In genomic region chr17:40548982-40549680, GRCh38 we compare ENCODE assay signal across 9 cellular contexts. TPM values are rescaled to one million over a fixed set of nuclear protein-coding genes. Genes with fewer than 3 reads are reported as not detected.
DNase-seq lines count a peak whose midpoint lies in the region; ATAC-seq and TF ChIP-seq lines count a peak whose summit lies in the region.
"Had no signal": no experiment of that assay in that cellular context is flagged by ENCODE, and none has a peak within 500 bp of the region (broad histone marks: within the 10 kb centered on the region; RNA-seq: fewer than 3 reads in every experiment).

No MANE protein-coding gene starts in this region.

- peak overlapping the region; percentile 46 for H3K9ac ChIP-seq in smooth muscle cell (ENCODE audit: low read depth)

- intact Hi-C loops in activated T-helper 1 cell treated with anti-CD3 and anti-CD28 coated beads, Interleukin-12 subunit alpha, Interleukin-12 subunit beta, Interleukin-2, Interleukin-4 antibody, amounts not matched to agents 30 ng/mL and 10 ng/mL and 1 ng/mL, durations not matched to agents 14 hours and 24 hours and 36 hours (cut with micrococcal nuclease) = loop anchor here (1.0 kb wide), 1 partner anchor 8 kb away; no protein-coding TSS in a partner anchor
- intact Hi-C loops in left ventricle myocardium inferior (cut with micrococcal nuclease) = no loop called here

- 53% methylated on average over 9 of the region's 9 CpGs for WGBS in smooth muscle cell (ENCODE audit: low lambda C conversion rate)

- H3K27ac Mint-ChIP-seq in activated T-helper 1 cell treated with anti-CD3 and anti-CD28 coated beads, Interleukin-12 subunit alpha, Interleukin-12 subunit beta, Interleukin-2, Interleukin-4 antibody, amounts not matched to agents 30 ng/mL and 10 ng/mL and 1 ng/mL, durations not matched to agents 14 hours and 24 hours and 36 hours = peak overlapping the region; percentile 6

- H3K4me3 Mint-ChIP-seq in activated T-helper 1 cell treated with anti-CD3 and anti-CD28 coated beads, Interleukin-12 subunit alpha, Interleukin-12 subunit beta, Interleukin-2, Interleukin-4 antibody, amounts not matched to agents 30 ng/mL and 10 ng/mL and 1 ng/mL, durations not matched to agents 14 hours and 24 hours and 36 hours = no peak overlapping the region

- H3K4me2 ChIP-seq in smooth muscle cell = peak overlapping the region; percentile 47

- H4K20me1 ChIP-seq in smooth muscle cell (ENCODE audit: low read depth) = no peaks in the 10 kb centered on the region

- peaks cover 10% of the 10 kb centered on the region for H3K27me3 Mint-ChIP-seq in activated T-helper 1 cell treated with anti-CD3 and anti-CD28 coated beads, Interleukin-12 subunit alpha, Interleukin-12 subunit beta, Interleukin-2, Interleukin-4 antibody, amounts not matched to agents 30 ng/mL and 10 ng/mL and 1 ng/mL, durations not matched to agents 14 hours and 24 hours and 36 hours (ENCODE audit: insufficient read depth)

- no peaks in the 10 kb centered on the region for H3K36me3 ChIP-seq in ACC112 (ENCODE audit: insufficient read depth, low read length)
- no peaks in the 10 kb centered on the region for H3K36me3 ChIP-seq in left ventricle myocardium inferior
- H3K36me3 ChIP-seq in smooth muscle cell (ENCODE audit: low read depth) = no peaks in the 10 kb centered on the region
- H3K36me3 ChIP-seq: cardiac muscle cell had no signal

- TF ChIP-seq CTCF in left ventricle myocardium inferior (IDR thresholded peaks at IDR 0.05; ENCODE audit: borderline replicate concordance) = no peak
- no peak for TF ChIP-seq CTCF in smooth muscle cell (IDR thresholded peaks at IDR 0.05; ENCODE audit: borderline replicate concordance, insufficient read depth, poor library complexity, severe bottlenecking)

- peaks cover 18% of the 10 kb centered on the region for H3K79me2 ChIP-seq in ACC112 (ENCODE audit: control insufficient read depth, insufficient read depth, low read length, unreplicated experiment)
- no peaks in the 10 kb centered on the region for H3K79me2 ChIP-seq in smooth muscle cell (ENCODE audit: low read depth)

- peaks cover 74% of the 10 kb centered on the region for H3K4me1 Mint-ChIP-seq in activated T-helper 1 cell treated with anti-CD3 and anti-CD28 coated beads, Interleukin-12 subunit alpha, Interleukin-12 subunit beta, Interleukin-2, Interleukin-4 antibody, amounts not matched to agents 30 ng/mL and 10 ng/mL and 1 ng/mL, durations not matched to agents 14 hours and 24 hours and 36 hours (ENCODE audit: low read depth)

- H3K9me3 Mint-ChIP-seq in activated T-helper 1 cell treated with anti-CD3 and anti-CD28 coated beads, Interleukin-12 subunit alpha, Interleukin-12 subunit beta, Interleukin-2, Interleukin-4 antibody, amounts not matched to agents 30 ng/mL and 10 ng/mL and 1 ng/mL, durations not matched to agents 14 hours and 24 hours and 36 hours = no peaks in the 10 kb centered on the region

- ATAC-seq in HG02973 (IDR thresholded peaks at IDR 0.05; ENCODE audit: unreplicated experiment) (no peak), GM18909 (IDR thresholded peaks at IDR 0.05; ENCODE audit: poor library complexity, unreplicated experiment) (no peak), GM21529 (IDR thresholded peaks at IDR 0.05; ENCODE audit: unreplicated experiment) (no peak)

- no peak overlapping the region for H2AFZ ChIP-seq in ACC112 (ENCODE audit: low read length, unreplicated experiment)
- H2AFZ ChIP-seq in smooth muscle cell (ENCODE audit: low read depth) = peak overlapping the region; percentile 67

- peak overlapping the region; percentile 100 for H3K27ac ChIP-seq in ACC112 (ENCODE audit: low read depth, low read length)
- peak overlapping the region; percentile 92 for H3K27ac ChIP-seq in left ventricle myocardium inferior (replicated peaks)
- peak overlapping the region; percentile 89 for H3K27ac ChIP-seq in smooth muscle cell (ENCODE audit: low read depth)
- H3K27ac ChIP-seq: cardiac muscle cell had no signal

- H3K27me3 ChIP-seq in ACC112 (ENCODE audit: insufficient read depth, low read length) = no peaks in the 10 kb centered on the region
- H3K27me3 ChIP-seq in left ventricle myocardium inferior (ENCODE audit: low read depth) = no peaks in the 10 kb centered on the region
- H3K27me3 ChIP-seq in smooth muscle cell (ENCODE audit: low read depth) = no peaks in the 10 kb centered on the region
- H3K27me3 ChIP-seq: cardiac muscle cell had no signal

- TF ChIP-seq EP300 in Ishikawa (IDR thresholded peaks at IDR 0.05; ENCODE audit: borderline replicate concordance) = no peak

- H3K4me1 ChIP-seq in ACC112 (ENCODE audit: control insufficient read depth, insufficient read depth, low read length, unreplicated experiment) (peaks cover 66% of the 10 kb centered on the region), left ventricle myocardium inferior (peaks cover 58% of the 10 kb centered on the region), smooth muscle cell (ENCODE audit: low read depth) (peaks cover 11% of the 10 kb centered on the region)

- no peaks in the 10 kb centered on the region for H3F3A ChIP-seq in smooth muscle cell (ENCODE audit: low read depth)

- peaks cover 40% of the 10 kb centered on the region for H3K36me3 Mint-ChIP-seq in activated T-helper 1 cell treated with anti-CD3 and anti-CD28 coated beads, Interleukin-12 subunit alpha, Interleukin-12 subunit beta, Interleukin-2, Interleukin-4 antibody, amounts not matched to agents 30 ng/mL and 10 ng/mL and 1 ng/mL, durations not matched to agents 14 hours and 24 hours and 36 hours (ENCODE audit: low read depth)

- no peaks in the 10 kb centered on the region for H3K9me3 ChIP-seq in left ventricle myocardium inferior (replicated peaks)
- no peaks in the 10 kb centered on the region for H3K9me3 ChIP-seq in smooth muscle cell (replicated peaks; ENCODE audit: low read depth)

- no peak for DNase-seq in activated T-helper 1 cell treated with anti-CD3 and anti-CD28 coated beads, Interleukin-12 subunit alpha, Interleukin-12 subunit beta, Interleukin-2, Interleukin-4 antibody, amounts not matched to agents 30 ng/mL and 10 ng/mL and 1 ng/mL, durations not matched to agents 14 hours and 24 hours and 36 hours (ENCODE audit: low spot score)
- no peak for DNase-seq in left ventricle myocardium inferior
- DNase-seq in smooth muscle cell (lab: John Stamatoyannopoulos, UW; ENCODE audit: unreplicated experiment) = no peak

- no peak for TF ChIP-seq RAD21 in Ishikawa (IDR thresholded peaks at IDR 0.05; ENCODE audit: low read depth)

- H3K4me3 ChIP-seq in ACC112 (ENCODE audit: low read depth, low read length) (no peak overlapping the region), left ventricle myocardium inferior (no peak overlapping the region), smooth muscle cell (no peak overlapping the region)
- H3K4me3 ChIP-seq: cardiac muscle cell had no signal

TF ChIP-seq in Ishikawa, 13 proteins besides CTCF, POLR2A, EP300 and RAD21:
- no peak for TF ChIP-seq EGR1 (IDR thresholded peaks at IDR 0.05)
- peak; percentile 74 for TF ChIP-seq CEBPB (IDR thresholded peaks at IDR 0.05)
- TF ChIP-seq CREB1 (IDR thresholded peaks at IDR 0.05; ENCODE audit: low read depth) = no peak

RNA-seq across cellular contexts. Expression of gene CCR7, which starts 16.1 kb away (rescaled TPM):
- 165 and 166 TPM in 2 replicates for total RNA-seq in activated T-helper 1 cell treated with anti-CD3 and anti-CD28 coated beads, Interleukin-12 subunit alpha, Interleukin-12 subunit beta, Interleukin-2, Interleukin-4 antibody, amounts not matched to agents 30 ng/mL and 10 ng/mL and 1 ng/mL, durations not matched to agents 14 hours and 24 hours and 36 hours
- total RNA-seq in left ventricle myocardium inferior (not detected), smooth muscle cell (not detected in 2 replicates)
- polyA plus RNA-seq in smooth muscle cell = not detected in 2 replicates
- total RNA-seq: cardiac muscle cell had no signal
- polyA plus RNA-seq: cardiac muscle cell had no signal

RNA-seq across cellular contexts. Expression of gene TNS4, which starts 47.7 kb away (rescaled TPM):
- total RNA-seq in activated T-helper 1 cell treated with anti-CD3 and anti-CD28 coated beads, Interleukin-12 subunit alpha, Interleukin-12 subunit beta, Interleukin-2, Interleukin-4 antibody, amounts not matched to agents 30 ng/mL and 10 ng/mL and 1 ng/mL, durations not matched to agents 14 hours and 24 hours and 36 hours = 14.5 and 15.5 TPM in 2 replicates
- total RNA-seq in left ventricle myocardium inferior (not detected), smooth muscle cell (0.63 and 1.2 TPM in 2 replicates)
- 0.13 and 3.3 TPM in 2 replicates for polyA plus RNA-seq in smooth muscle cell
- total RNA-seq: cardiac muscle cell had no signal
- polyA plus RNA-seq: cardiac muscle cell had no signal

Comparison
In these comparisons a context has a peak if more than half of its experiments do, and no peak if none do; other contexts are left out.
1. RNA of gene CCR7, which starts 16.1 kb away (total RNA-seq): 165 to 166 TPM in activated T-helper 1 cell treated with anti-CD3 and anti-CD28 coated beads, Interleukin-12 subunit alpha, Interleukin-12 subunit beta, Interleukin-2, Interleukin-4 antibody, amounts not matched to agents 30 ng/mL and 10 ng/mL and 1 ng/mL, durations not matched to agents 14 hours and 24 hours and 36 hours; not detected in left ventricle myocardium inferior (single experiment) and not detected in smooth muscle cell; every median in the first group is over 100 times any median in the second.
2. Peak in every context shown above with its lines, with median percentiles within 50 percentile points of each other: H3K27ac ChIP-seq.